15 cellular contexts compared by ENCODE assay signal in genomic region chr2:119474371-119475224, GRCh38. TPM values are rescaled to one million over a fixed set of nuclear protein-coding genes. Genes with fewer than 3 reads are reported as not detected.
"Had no signal": no experiment of that assay in that cellular context is flagged by ENCODE, and none has a peak within 500 bp of the region (broad histone marks: within the 10 kb centered on the region; RNA-seq: fewer than 3 reads in every experiment).

No MANE protein-coding gene starts in this region.

- ATAC-seq: activated naive CD4-positive, alpha-beta T cell treated with anti-CD3 and anti-CD28 coated beads, Interleukin-2, amount 50 U/mL, for 72 hours; body of pancreas; pancreas; SK-N-SH treated with all-trans-retinoic acid at 6 μM for 48 hours; stimulated activated memory B cell treated with anti-CD40 and anti-IgM and Interleukin-4, amounts not matched to agents 10 μg/mL and 1 μg/mL and 100 μg/mL, for 72 hours had no signal

- H3K4me2 ChIP-seq: smooth muscle cell had no signal

- DNase-seq: activated B cell treated with CpG ODN at 0.5 μM for 24 hours; activated CD4-positive, alpha-beta T cell treated with anti-CD3 and anti-CD28 coated beads, Interleukin-2, amount 10 ng/mL, durations not matched to agents 7 days and 5 days; activated CD8-positive, alpha-beta memory T cell treated with anti-CD3 and anti-CD28 coated beads for 24 hours; amniotic stem cell; dermis blood vessel endothelial cell; immature natural killer cell; trophoblast cell had no signal

- H3K36me3 ChIP-seq: pancreas had no signal

- H3K9me3 ChIP-seq: body of pancreas, pancreas had no signal

- H3K27me3 ChIP-seq: body of pancreas, pancreas had no signal

- H3K27ac ChIP-seq: body of pancreas, pancreas had no signal

- H3K4me3 ChIP-seq: body of pancreas, pancreas, smooth muscle cell had no signal

- FAIRE-seq: pancreas had no signal

RNA-seq across cellular contexts. Expression of gene TMEM37, which starts 42.9 kb away (rescaled TPM):
- total RNA-seq: activated CD4-positive, alpha-beta T cell treated with anti-CD3 and anti-CD28 coated beads, Interleukin-2, amount 10 ng/mL, durations not matched to agents 7 days and 5 days; activated naive CD4-positive, alpha-beta T cell treated with anti-CD3 and anti-CD28 coated beads, Interleukin-2, amount 50 U/mL, for 72 hours; T-helper 1 cell treated with Interleukin-12 subunit alpha and Interleukin-12 subunit beta and Interleukin-4 antibody, amounts not matched to agents 30 ng/mL and 1 ng/mL, for 36 hours had no signal
- polyA plus RNA-seq: immature natural killer cell had no signal

RNA-seq across cellular contexts. Expression of gene SCTR, which starts 49.7 kb away (rescaled TPM):
- total RNA-seq: activated B cell treated with CpG ODN at 0.5 μM for 24 hours; activated CD4-positive, alpha-beta T cell treated with anti-CD3 and anti-CD28 coated beads, Interleukin-2, amount 10 ng/mL, durations not matched to agents 7 days and 5 days; activated naive CD4-positive, alpha-beta T cell treated with anti-CD3 and anti-CD28 coated beads, Interleukin-2, amount 50 U/mL, for 72 hours; dermis blood vessel endothelial cell; smooth muscle cell; subcutaneous adipose tissue; T-helper 1 cell treated with Interleukin-12 subunit alpha and Interleukin-12 subunit beta and Interleukin-4 antibody, amounts not matched to agents 30 ng/mL and 1 ng/mL, for 36 hours had no signal
- polyA plus RNA-seq: immature natural killer cell, smooth muscle cell had no signal
